ENCODE assay signal across 5 cellular contexts in genomic region chr14:23589606-23590005, GRCh38.
DNase-seq lines count a peak whose midpoint lies in the region; ATAC-seq lines count a peak whose summit lies in the region.
"Had no signal": no experiment of that assay in that cellular context is flagged by ENCODE, and none has a peak within 500 bp of the region (broad histone marks: within the 10 kb centered on the region; RNA-seq: fewer than 3 reads in every experiment).

No MANE protein-coding gene starts in this region.

- no peak for ATAC-seq in HG03442 (IDR thresholded peaks at IDR 0.05; ENCODE audit: unreplicated experiment)

- peak overlapping the region; percentile 18 for H3K27ac ChIP-seq in caudate nucleus (ENCODE audit: low read depth, low read length)
- H3K27ac ChIP-seq: psoas muscle had no signal

- DNase-seq in D341Med (ENCODE audit: low spot score), result peak; percentile 14
- no peak for DNase-seq in caudate nucleus (lab: John Stamatoyannopoulos, UW)
- DNase-seq in NCI-H187 (lab: John Stamatoyannopoulos, UW), result no peak
